8 cellular contexts compared by ENCODE assay signal in genomic region chr6:149316740-149317655, GRCh38. TPM values are rescaled to one million over a fixed set of nuclear protein-coding genes. Genes with fewer than 3 reads are reported as not detected.
A peak's percentile ranks its signal among the peaks of the same experiment; 100 is the strongest.
DNase-seq lines count a peak whose midpoint lies in the region; ATAC-seq and TF ChIP-seq lines count a peak whose summit lies in the region.

No MANE protein-coding gene starts in this region.

- H3K4me3 ChIP-seq in AG10803 (ENCODE audit: low read length): peak overlapping the region; percentile 84

- DNase-seq in AG10803 (ENCODE audit: low read depth) (peak; percentile 92), NCI-H345 treated with DMSO at 0.1 percent for 48 hours (lab: John Stamatoyannopoulos, UW; ENCODE audit: unreplicated experiment) (peak; percentile 77), cerebellum (ENCODE audit: low spot score) (peak; percentile 84), kidney tubule cell (ENCODE audit: low spot score) (peak; percentile 96)
- peak; percentile 86 for DNase-seq in activated CD4-positive, alpha-beta T cell treated with anti-CD3 and anti-CD28 coated beads for 1 hour
- peak; percentile 69 to 83 for DNase-seq in stimulated activated CD4-positive, alpha-beta T cell treated with anti-CD3 and anti-CD28 coated beads, Interleukin-1b, Interleukin-23, amount 100 ng/mL, for 1 hour (ENCODE audit: low read depth in 2 of 2)

- ATAC-seq in GM19023 (IDR thresholded peaks at IDR 0.05; ENCODE audit: unreplicated experiment) (peak; percentile 85), HG03175 (IDR thresholded peaks at IDR 0.05; ENCODE audit: unreplicated experiment) (peak; percentile 86)

- no peak for TF ChIP-seq CTCF in AG10803 (conservative IDR thresholded peaks at IDR 0.05; ENCODE audit: low read length)

RNA-seq across cellular contexts. Expression of gene TAB2, which starts 0.5 kb away (rescaled TPM):
- total RNA-seq in cerebellum: 52.2 TPM

Comparison
In these comparisons a context has a peak if more than half of its experiments do, and no peak if none do; other contexts are left out.
1. Peak in every context shown above with its lines: DNase-seq, ATAC-seq and H3K4me3 ChIP-seq.